In genomic region chr2:121530563-121531334, GRCh38 we compare ENCODE assay signal across 1 cellular context.
TF ChIP-seq lines count a peak whose summit lies in the region.

Gene RNU4ATAC (plus strand): TSS chr2:121530880.

TF ChIP-seq in K562, 482 proteins besides CTCF, POLR2A, EP300 and RAD21 (continued from another document and continues in another):
- TF ChIP-seq PRDM10 (IDR thresholded peaks at IDR 0.05; ENCODE audit: partially characterized antibody): peak; percentile 49
- TF ChIP-seq TCF7 (IDR thresholded peaks at IDR 0.05; ENCODE audit: borderline replicate concordance): 0 out of 2 replicates have a peak, but pooled peaks have one; percentile 88
- peak; percentile 73 for TF ChIP-seq NEUROD1 (IDR thresholded peaks at IDR 0.05; ENCODE audit: borderline replicate concordance, low read depth, low read length, partially characterized antibody)
- no peak for TF ChIP-seq DIDO1 (tag; IDR thresholded peaks at IDR 0.05; ENCODE audit: low read depth)
- peak; percentile 18 for TF ChIP-seq TAL1 (IDR thresholded peaks at IDR 0.05)
- no peak; the same call in 1 of the 2 replicates for TF ChIP-seq BMI1 (IDR thresholded peaks at IDR 0.05; ENCODE audit: low read length)
- TF ChIP-seq MEIS2 (IDR thresholded peaks at IDR 0.05; ENCODE audit: partially characterized antibody): peak; percentile 27
- peak; percentile 96 to 100; a peak in 3 of 4 replicates for TF ChIP-seq KDM4B (IDR thresholded peaks at IDR 0.05; ENCODE audit: borderline replicate concordance in 2 of 2, low read depth in 1 of 2)
- TF ChIP-seq PCBP2 (IDR thresholded peaks at IDR 0.05; ENCODE audit: low read depth, low read length, poor library complexity, severe bottlenecking): no peak
- TF ChIP-seq ETV5 (CRISPR knock-in tag; IDR thresholded peaks at IDR 0.05; ENCODE audit: low read depth): no peak; the same call in 1 of the 2 replicates
- TF ChIP-seq DDX20 (tag; IDR thresholded peaks at IDR 0.05; ENCODE audit: low read depth): no peak
- TF ChIP-seq CBX8 (IDR thresholded peaks at IDR 0.05; ENCODE audit: borderline replicate concordance, extremely low read depth, low read depth, low read length, poor library complexity, severe bottlenecking): no peak
- peak; percentile 99 for TF ChIP-seq C11orf30 (IDR thresholded peaks at IDR 0.05; ENCODE audit: low read depth)
- no peak for TF ChIP-seq ZNF277 (CRISPR knock-in tag; IDR thresholded peaks at IDR 0.05; ENCODE audit: borderline replicate concordance)
- TF ChIP-seq NR3C1 (CRISPR knock-in tag; IDR thresholded peaks at IDR 0.05): no peak; the same call in 1 of the 2 replicates
- TF ChIP-seq ZBED1 (IDR thresholded peaks at IDR 0.05): peak; percentile 100
- TF ChIP-seq ZKSCAN1 (IDR thresholded peaks at IDR 0.05; ENCODE audit: low read depth, low read length): peak; percentile 91
- TF ChIP-seq BRF1 (IDR thresholded peaks at IDR 0.05; ENCODE audit: borderline replicate concordance, extremely low read depth, insufficient read length): no peak
- 0 out of 2 replicates have a peak, but pooled peaks have one; percentile 34 for TF ChIP-seq ILK (tag; IDR thresholded peaks at IDR 0.05; ENCODE audit: borderline replicate concordance, low read depth)
- peak; percentile 0; the same call in 1 of the 2 replicates for TF ChIP-seq ZBTB40 (IDR thresholded peaks at IDR 0.05)
- TF ChIP-seq ZBTB40 (CRISPR knock-in tag; IDR thresholded peaks at IDR 0.05): peak; percentile 68
- peak; percentile 85 for TF ChIP-seq ZNF764 (CRISPR knock-in tag; IDR thresholded peaks at IDR 0.05; ENCODE audit: low read depth)
- TF ChIP-seq COPS2 (conservative IDR thresholded peaks at IDR 0.05): no peak
- no peak for TF ChIP-seq PPARD (CRISPR knock-in tag; IDR thresholded peaks at IDR 0.05)
- TF ChIP-seq POLR2AphosphoS2 (IDR thresholded peaks at IDR 0.05; ENCODE audit: low read length): peak; percentile 100
- peak in 1 of 2 experiments; percentile 32; a peak in 1 of 4 replicates for TF ChIP-seq SIX5 (IDR thresholded peaks at IDR 0.05; ENCODE audit: borderline replicate concordance in 1 of 2, insufficient read depth in 1 of 2, low read depth in 1 of 2, low read length in 2 of 2)
- TF ChIP-seq FOXJ2 (tag; IDR thresholded peaks at IDR 0.05): peak; percentile 76; the same call in 1 of the 2 replicates
- no peak for TF ChIP-seq PCBP1 (IDR thresholded peaks at IDR 0.05; ENCODE audit: low read depth, low read length, poor library complexity, severe bottlenecking)
- no peak for TF ChIP-seq POU5F1 (IDR thresholded peaks at IDR 0.05; ENCODE audit: borderline replicate concordance, low read depth, low read length, partially characterized antibody)
- no peak; the same call in 1 of the 2 replicates for TF ChIP-seq ZNF121 (CRISPR knock-in tag; conservative IDR thresholded peaks at IDR 0.05)
- TF ChIP-seq ZNF41 (CRISPR knock-in tag; conservative IDR thresholded peaks at IDR 0.05): peak; percentile 89
- peak; percentile 100 for TF ChIP-seq POLR2AphosphoS5 (IDR thresholded peaks at IDR 0.05; ENCODE audit: control insufficient read depth, insufficient read depth, low read depth, low read length)
- TF ChIP-seq XRCC4 (IDR thresholded peaks at IDR 0.05; ENCODE audit: extremely low read depth, insufficient read depth, insufficient read length): no peak
- TF ChIP-seq ZNF124 (CRISPR knock-in tag; IDR thresholded peaks at IDR 0.05): no peak
- TF ChIP-seq ETS2 (tag; IDR thresholded peaks at IDR 0.05; ENCODE audit: borderline replicate concordance, poor library complexity, severe bottlenecking): no peak
- no peak for TF ChIP-seq USF1 (CRISPR knock-in tag; IDR thresholded peaks at IDR 0.05)
- TF ChIP-seq TCF7L2 (IDR thresholded peaks at IDR 0.05; ENCODE audit: low read depth, low read length): no peak
- no peak for TF ChIP-seq MXD1 (CRISPR knock-in tag; IDR thresholded peaks at IDR 0.05; ENCODE audit: borderline replicate concordance, poor library complexity, severe bottlenecking)
- peak; percentile 95 for TF ChIP-seq ZNF445 (CRISPR knock-in tag; IDR thresholded peaks at IDR 0.05; ENCODE audit: low read depth)
- peak; percentile 50; the same call in 1 of the 2 replicates for TF ChIP-seq ADNP (tag; IDR thresholded peaks at IDR 0.05)
- peak; percentile 98 for TF ChIP-seq MTA3 (IDR thresholded peaks at IDR 0.05; ENCODE audit: borderline replicate concordance)
- TF ChIP-seq DMBX1 (CRISPR knock-in tag; IDR thresholded peaks at IDR 0.05; ENCODE audit: borderline replicate concordance): peak; percentile 41; the same call in 1 of the 2 replicates
- TF ChIP-seq GTF2E2 (tag; IDR thresholded peaks at IDR 0.05): peak; percentile 100
- TF ChIP-seq MEF2D (tag; conservative IDR thresholded peaks at IDR 0.05; ENCODE audit: low read depth): peak; percentile 79
- TF ChIP-seq ZNF384 (IDR thresholded peaks at IDR 0.05; ENCODE audit: low read depth, low read length): peak; percentile 24; the same call in 1 of the 2 replicates
- TF ChIP-seq SMARCE1 (IDR thresholded peaks at IDR 0.05): 0 out of 2 replicates have a peak, but pooled peaks have one; percentile 36
- no peak for TF ChIP-seq MIER1 (IDR thresholded peaks at IDR 0.05; ENCODE audit: low read depth)
- TF ChIP-seq RBBP5 (IDR thresholded peaks at IDR 0.05; ENCODE audit: borderline replicate concordance, insufficient read depth, low read length, poor library complexity, severe bottlenecking): no peak
- TF ChIP-seq E4F1 (CRISPR knock-in tag; IDR thresholded peaks at IDR 0.05; ENCODE audit: borderline replicate concordance): peak; percentile 87; the same call in 1 of the 2 replicates
- TF ChIP-seq SREBF2 (CRISPR knock-in tag; IDR thresholded peaks at IDR 0.05): peak; percentile 95; the same call in 1 of the 2 replicates
- TF ChIP-seq RBM39 (optimal IDR thresholded peaks at IDR 0.05; ENCODE audit: low read depth, low read length): peak; percentile 99
- peak; percentile 97 for TF ChIP-seq MAFF (IDR thresholded peaks at IDR 0.05; ENCODE audit: low read length)
- TF ChIP-seq RBM25 (IDR thresholded peaks at IDR 0.05; ENCODE audit: low read depth, low read length, severe bottlenecking): no peak
